Comparison of ENCODE assay signal across 8 cellular contexts in genomic region chr20:45343867-45344721, GRCh38. TPM values are rescaled to one million over a fixed set of nuclear protein-coding genes. Genes with fewer than 3 reads are reported as not detected.
DNase-seq lines count a peak whose midpoint lies in the region; ATAC-seq, FAIRE-seq and TF ChIP-seq lines count a peak whose summit lies in the region.
"Had no signal": no experiment of that assay in that cellular context is flagged by ENCODE, and none has a peak within 500 bp of the region (broad histone marks: within the 10 kb centered on the region; RNA-seq: fewer than 3 reads in every experiment).

No MANE protein-coding gene starts in this region.

- no peak for TF ChIP-seq POLR2A in endothelial cell of umbilical vein (IDR thresholded peaks at IDR 0.05; ENCODE audit: low read depth, low read length)

- H3K27me3 Mint-ChIP-seq in nephron (ENCODE audit: low read depth) = peaks cover 13% of the 10 kb centered on the region

- peaks cover 0 to 3% of the 10 kb centered on the region in 2 experiments for H3K36me3 ChIP-seq in endothelial cell of umbilical vein (ENCODE audit: control insufficient read depth in 2 of 2, extremely low read depth in 1 of 2, insufficient read depth in 2 of 2, low read length in 2 of 2)

- peak overlapping the region; percentile 91 to 99 (median 98) for H3K27ac Mint-ChIP-seq in nephron
- H3K27ac Mint-ChIP-seq: activated B cell treated with CpG ODN at 0.5 μM for 24 hours had no signal

- peaks cover 64% of the 10 kb centered on the region for H3K4me1 ChIP-seq in endothelial cell of umbilical vein (ENCODE audit: control insufficient read depth, extremely low read depth, insufficient read depth, low read length)

- peak overlapping the region in 1 of 3 experiments; percentile 12 for H3K4me3 ChIP-seq in endothelial cell of umbilical vein (replicated peaks in 1 of 3; ENCODE audit: insufficient read depth in 1 of 3, low read depth in 1 of 3, low read length in 3 of 3)

- H3K36me3 Mint-ChIP-seq in nephron (ENCODE audit: low read depth) = no peaks in the 10 kb centered on the region

- peaks cover 69% of the 10 kb centered on the region for H3K4me1 Mint-ChIP-seq in nephron

- peak; percentile 98 for FAIRE-seq in endothelial cell of umbilical vein (lab: Jason Lieb, UNC)

- peak overlapping the region; percentile 92 for H3K27ac ChIP-seq in endothelial cell of umbilical vein (ENCODE audit: insufficient read depth, low read depth, low read length)

- H4K20me1 ChIP-seq in endothelial cell of umbilical vein (replicated peaks; ENCODE audit: control insufficient read depth, extremely low read depth, insufficient read depth, low read length) = no peaks in the 10 kb centered on the region

- CTCF ChIA-PET in endothelial cell of umbilical vein (lab: Charles Lee) = interaction anchor here (0.6 to 2.3 kb wide), 11 partner anchors 9 to 427 kb away, joined by 4 to 22 read pairs (median 7); partner anchors contain the start of gene SYS1

- peak overlapping the region; percentile 74 for H3K4me2 ChIP-seq in endothelial cell of umbilical vein (ENCODE audit: insufficient read depth, low read length)

- DNase-seq in H4 (ENCODE audit: low spot score) = peak; percentile 88
- DNase-seq in NOMO-1 treated with dmso at 0.1 percent for 144 hours (lab: John Stamatoyannopoulos, UW; ENCODE audit: unreplicated experiment) = peak; percentile 54
- DNase-seq in endothelial cell of umbilical vein (ENCODE audit: low read depth, low spot score) = peak; percentile 86
- DNase-seq: activated B cell treated with CpG ODN at 0.5 μM for 24 hours had no signal

- POLR2A ChIA-PET in endothelial cell of umbilical vein (lab: Charles Lee) = interaction anchor here (0.5 to 1.3 kb wide), 4 partner anchors 9 to 384 kb away, joined by 3 to 9 read pairs (median 4); partner anchors contain the start of gene SYS1

- H3K27me3 ChIP-seq in endothelial cell of umbilical vein (ENCODE audit: control insufficient read depth in 2 of 2, insufficient read depth in 2 of 2, low read length in 2 of 2) = no peaks in the 10 kb centered on the region

- H3K79me2 ChIP-seq in endothelial cell of umbilical vein (ENCODE audit: control insufficient read depth, insufficient read depth, low read length) = peaks cover 73% of the 10 kb centered on the region

- no peaks in the 10 kb centered on the region for H3K9me3 ChIP-seq in endothelial cell of umbilical vein (replicated peaks; ENCODE audit: control insufficient read depth, insufficient read depth, low read length)

- no peak for TF ChIP-seq CTCF in endothelial cell of umbilical vein (IDR thresholded peaks at IDR 0.05; ENCODE audit: extremely low read depth in 1 of 2, insufficient read depth in 1 of 2, low read depth in 1 of 2, low read length in 2 of 2)
- TF ChIP-seq CTCF in nephron (IDR thresholded peaks at IDR 0.05; ENCODE audit: unreplicated experiment in 3 of 3) = no peak

- dilution Hi-C loops in endothelial cell of umbilical vein (cut with MboI; ENCODE audit: extremely low pct_ligation_motif_present, low sequenced_read_pairs) = no loop called here

- no peak overlapping the region for H2AFZ ChIP-seq in endothelial cell of umbilical vein (ENCODE audit: low read depth, low read length)

- intact Hi-C loops in endothelial cell of umbilical vein (cut with micrococcal nuclease) = loop anchor here (1.0 to 10.0 kb wide), 2 partner anchors 14 to 571 kb away; partner anchors contain the start of gene PLTP

- no TSS peak for BruUV-seq in endothelial cell of umbilical vein (replicated peaks; lab: Mats Ljungman, UMichigan)

- peak overlapping the region; percentile 45 for H3K9ac ChIP-seq in endothelial cell of umbilical vein (replicated peaks; ENCODE audit: extremely low read depth, insufficient read depth, low read length)

- ATAC-seq in GM18498 (IDR thresholded peaks at IDR 0.05; ENCODE audit: unreplicated experiment) (no peak), GM21717 (IDR thresholded peaks at IDR 0.05; ENCODE audit: unreplicated experiment) (no peak), GM21423 (IDR thresholded peaks at IDR 0.05; ENCODE audit: unreplicated experiment) (no peak)

- peak overlapping the region; percentile 54 to 72 (median 68) for H3K4me3 Mint-ChIP-seq in nephron
- H3K4me3 Mint-ChIP-seq: activated B cell treated with CpG ODN at 0.5 μM for 24 hours had no signal

- H3K9me1 ChIP-seq in endothelial cell of umbilical vein (replicated peaks; ENCODE audit: control insufficient read depth, extremely low read depth, insufficient read depth, low read length) = no peaks in the 10 kb centered on the region

- H3K9me3 Mint-ChIP-seq in nephron = no peaks in the 10 kb centered on the region
- H3K9me3 Mint-ChIP-seq: activated B cell treated with CpG ODN at 0.5 μM for 24 hours had no signal

TF ChIP-seq in endothelial cell of umbilical vein, 7 proteins besides CTCF, POLR2A, EP300 and RAD21:
- TF ChIP-seq FOS (IDR thresholded peaks at IDR 0.05; ENCODE audit: borderline replicate concordance, insufficient read depth, low read length) (peak; percentile 98), MAX (IDR thresholded peaks at IDR 0.05; ENCODE audit: insufficient read depth, insufficient read length) (no peak), GATA2 (IDR thresholded peaks at IDR 0.05; ENCODE audit: insufficient read depth, insufficient read length, low read depth, low read length) (no peak), JUN (IDR thresholded peaks at IDR 0.05; ENCODE audit: borderline replicate concordance, insufficient read depth, insufficient read length, low read depth) (peak; percentile 96), POLR2AphosphoS5 (IDR thresholded peaks at IDR 0.05; ENCODE audit: insufficient read depth, low read depth, low read length) (peak; percentile 81)

RNA-seq across cellular contexts. Expression of gene SDC4, which starts 4.1 kb away (rescaled TPM):
- total RNA-seq in H4 (2014; rRNA removed; shearing (Covaris generic)) = 88.3 and 88.4 TPM in 2 replicates
- 28.7 and 32.0 TPM in 2 replicates for total RNA-seq in endothelial cell of umbilical vein
- 23.1 and 26.3 TPM in 2 replicates for polyA plus RNA-seq in endothelial cell of umbilical vein
- 21.9 and 24.6 TPM in 2 replicates for polyA plus RNA-seq in endothelial cell of umbilical vein (2011; cell fraction: cytosol; rRNA removed)
- 12.5 and 13.1 TPM in 2 replicates for polyA plus RNA-seq in endothelial cell of umbilical vein (2011; cell fraction: nucleus; rRNA removed)
- 39.6 and 39.9 TPM in 2 replicates for polyA plus RNA-seq in endothelial cell of umbilical vein (2012)
- polyA minus RNA-seq in endothelial cell of umbilical vein = 35.6 and 41.7 TPM in 2 replicates
- 39.9 TPM for polyA minus RNA-seq in endothelial cell of umbilical vein (2011; cell fraction: cytosol; rRNA and poly(A)+ RNA removed)
- 5.9 and 7.6 TPM in 2 replicates for polyA minus RNA-seq in endothelial cell of umbilical vein (2011; cell fraction: nucleus; rRNA and poly(A)+ RNA removed)
- total RNA-seq: activated B cell treated with CpG ODN at 0.5 μM for 24 hours had no signal

RNA-seq across cellular contexts. Expression of gene SYS1, which starts 18.9 kb away (rescaled TPM):
- 15.4 and 20.8 TPM in 2 replicates for total RNA-seq in H4 (2014; rRNA removed; shearing (Covaris generic))
- total RNA-seq in endothelial cell of umbilical vein = 22.3 and 27.4 TPM in 2 replicates
- polyA plus RNA-seq in endothelial cell of umbilical vein = 79.6 and 91.8 TPM in 2 replicates
- 45.7 and 47.1 TPM in 2 replicates for polyA plus RNA-seq in endothelial cell of umbilical vein (2011; cell fraction: cytosol; rRNA removed)
- 27.8 and 30.1 TPM in 2 replicates for polyA plus RNA-seq in endothelial cell of umbilical vein (2011; cell fraction: nucleus; rRNA removed)
- 21.2 and 22.0 TPM in 2 replicates for polyA plus RNA-seq in endothelial cell of umbilical vein (2012)
- polyA minus RNA-seq in endothelial cell of umbilical vein = 65.4 and 73.2 TPM in 2 replicates
- 34.8 TPM for polyA minus RNA-seq in endothelial cell of umbilical vein (2011; cell fraction: cytosol; rRNA and poly(A)+ RNA removed)
- polyA minus RNA-seq in endothelial cell of umbilical vein (2011; cell fraction: nucleus; rRNA and poly(A)+ RNA removed) = 34.8 and 36.4 TPM in 2 replicates

RNA-seq across cellular contexts. Expression of gene TP53TG5, which starts 34.0 kb away (rescaled TPM):
- not detected in 2 replicates for total RNA-seq in H4 (2014; rRNA removed; shearing (Covaris generic))
- not detected in 2 replicates for total RNA-seq in endothelial cell of umbilical vein
- polyA plus RNA-seq in endothelial cell of umbilical vein = not detected in 2 replicates
- not detected in 2 replicates for polyA plus RNA-seq in endothelial cell of umbilical vein (2011; cell fraction: cytosol; rRNA removed)
- not detected in 2 replicates for polyA plus RNA-seq in endothelial cell of umbilical vein (2011; cell fraction: nucleus; rRNA removed)
- polyA plus RNA-seq in endothelial cell of umbilical vein (2012) = 0.12 and 0.22 TPM in 2 replicates
- polyA minus RNA-seq in endothelial cell of umbilical vein = not detected in 2 replicates
- polyA minus RNA-seq in endothelial cell of umbilical vein (2011; cell fraction: cytosol; rRNA and poly(A)+ RNA removed) = not detected
- polyA minus RNA-seq in endothelial cell of umbilical vein (2011; cell fraction: nucleus; rRNA and poly(A)+ RNA removed) = not detected in 2 replicates
- total RNA-seq: activated B cell treated with CpG ODN at 0.5 μM for 24 hours had no signal

RNA-seq across cellular contexts. Expression of gene MATN4, which starts 36.0 kb away (rescaled TPM):
- not detected in 2 replicates for total RNA-seq in H4 (2014; rRNA removed; shearing (Covaris generic))
- 0.14 TPM in 1 of 2 replicates, not detected in the other for total RNA-seq in endothelial cell of umbilical vein
- 0.10 and 0.11 TPM in 2 replicates for polyA plus RNA-seq in endothelial cell of umbilical vein
- polyA plus RNA-seq in endothelial cell of umbilical vein (2011; cell fraction: cytosol; rRNA removed) = 0.03 TPM in 1 of 2 replicates, not detected in the other
- polyA plus RNA-seq in endothelial cell of umbilical vein (2011; cell fraction: nucleus; rRNA removed) = not detected in 2 replicates
- polyA plus RNA-seq in endothelial cell of umbilical vein (2012) = not detected in 2 replicates
- polyA minus RNA-seq in endothelial cell of umbilical vein = 0.11 and 0.17 TPM in 2 replicates
- polyA minus RNA-seq in endothelial cell of umbilical vein (2011; cell fraction: cytosol; rRNA and poly(A)+ RNA removed) = not detected
- polyA minus RNA-seq in endothelial cell of umbilical vein (2011; cell fraction: nucleus; rRNA and poly(A)+ RNA removed) = not detected in 2 replicates
- total RNA-seq: activated B cell treated with CpG ODN at 0.5 μM for 24 hours had no signal

RNA-seq across cellular contexts. Expression of gene RBPJL, which starts 37.5 kb away (rescaled TPM):
- not detected in 2 replicates for total RNA-seq in H4 (2014; rRNA removed; shearing (Covaris generic))
- total RNA-seq in endothelial cell of umbilical vein = not detected in 2 replicates
- not detected in 2 replicates for polyA plus RNA-seq in endothelial cell of umbilical vein
- not detected in 2 replicates for polyA plus RNA-seq in endothelial cell of umbilical vein (2011; cell fraction: cytosol; rRNA removed)
- not detected in 2 replicates for polyA plus RNA-seq in endothelial cell of umbilical vein (2011; cell fraction: nucleus; rRNA removed)
- not detected in 2 replicates for polyA plus RNA-seq in endothelial cell of umbilical vein (2012)
- polyA minus RNA-seq in endothelial cell of umbilical vein = not detected in 2 replicates
- not detected for polyA minus RNA-seq in endothelial cell of umbilical vein (2011; cell fraction: cytosol; rRNA and poly(A)+ RNA removed)
- polyA minus RNA-seq in endothelial cell of umbilical vein (2011; cell fraction: nucleus; rRNA and poly(A)+ RNA removed) = not detected in 2 replicates
- total RNA-seq: activated B cell treated with CpG ODN at 0.5 μM for 24 hours had no signal
